Comparison of ENCODE assay signal across 37 cellular contexts in genomic region chr19:8097198-8097597, GRCh38. TPM values are rescaled to one million over a fixed set of nuclear protein-coding genes. Genes with fewer than 3 reads are reported as not detected.
"Had no signal": no experiment of that assay in that cellular context is flagged by ENCODE, and none has a peak within 500 bp of the region (broad histone marks: within the 10 kb centered on the region; RNA-seq: fewer than 3 reads in every experiment).

No MANE protein-coding gene starts in this region.

- H3K9me3 Mint-ChIP-seq: neural crest cell had no signal

- H2AFZ ChIP-seq: hepatocyte, parathyroid adenoma had no signal

- H3K4me1 Mint-ChIP-seq: endodermal cell; naive thymus-derived CD8-positive, alpha-beta T cell; neural crest cell; stimulated activated naive CD8-positive, alpha-beta T cell treated with anti-CD3 and anti-CD28 coated beads, Interleukin-15, amount 100 ng/mL, for 72 hours had no signal

- H3K27ac Mint-ChIP-seq: dendritic cell treated with granulocyte-macrophage colony-stimulating factor and Interleukin-4, amounts not matched to agents 40 ng/mL and 50 ng/mL, for 4 days; endodermal cell; naive thymus-derived CD8-positive, alpha-beta T cell had no signal

- H3K4me2 ChIP-seq: hepatocyte, smooth muscle cell had no signal

- H3K4me1 ChIP-seq: colonic mucosa, gastrocnemius medialis, heart left ventricle, left lung, parathyroid adenoma, prostate gland, right atrium auricular region, suprapubic skin, transverse colon, upper lobe of right lung, uterus had no signal

- H3K79me2 ChIP-seq: hepatocyte, parathyroid adenoma had no signal

- H3K36me3 ChIP-seq: colonic mucosa, gastrocnemius medialis, heart left ventricle, left lung, neutrophil, prostate gland, right atrium auricular region, suprapubic skin, transverse colon, upper lobe of right lung, uterus had no signal

- DNase-seq: colonic mucosa; effector CD8-positive, alpha-beta T cell; foreskin fibroblast; gastrocnemius medialis; heart left ventricle; left cardiac atrium; mammary epithelial cell; mesendoderm; midbrain; stimulated activated CD4-positive, alpha-beta T cell treated with anti-CD3 and anti-CD28 coated beads, Interleukin-12 subunit alpha, Interleukin-12 subunit beta, amount 100 ng/mL, for 4 hours; stimulated activated CD4-positive, alpha-beta T cell treated with anti-CD3 and anti-CD28 coated beads, Interleukin-1b, Interleukin-23, amount 100 ng/mL, for 48 hours; stimulated activated CD4-positive, alpha-beta T cell treated with anti-CD3 and anti-CD28 coated beads, Interleukin-4, amount 100 ng/mL, for 1 hour; stimulated activated CD8-positive, alpha-beta memory T cell treated with anti-CD3 and anti-CD28 coated beads, Interleukin-4, amount 100 ng/mL, for 48 hours; stimulated activated naive CD4-positive, alpha-beta T cell; stimulated activated naive CD8-positive, alpha-beta T cell treated with anti-CD3 and anti-CD28 coated beads, Interleukin-15, amount 100 ng/mL, for 72 hours; transverse colon; upper lobe of right lung; uterus had no signal

- H3K4me3 Mint-ChIP-seq: dendritic cell treated with granulocyte-macrophage colony-stimulating factor and Interleukin-4, amounts not matched to agents 40 ng/mL and 50 ng/mL, for 4 days; endodermal cell; naive thymus-derived CD8-positive, alpha-beta T cell; neural crest cell; stimulated activated naive CD8-positive, alpha-beta T cell treated with anti-CD3 and anti-CD28 coated beads, Interleukin-15, amount 100 ng/mL, for 72 hours had no signal

- H3K9me3 ChIP-seq: colonic mucosa, prostate gland had no signal

- H3K4me3 ChIP-seq: colonic mucosa, gastrocnemius medialis, heart left ventricle, hepatocyte, left lung, prostate gland, right atrium auricular region, smooth muscle cell, suprapubic skin, transverse colon, upper lobe of right lung, uterus had no signal

- H3K9ac ChIP-seq: parathyroid adenoma had no signal

- ATAC-seq: esophagus mucosa; gastrocnemius medialis; heart left ventricle; left cardiac atrium; naive thymus-derived CD8-positive, alpha-beta T cell; sciatic nerve; stimulated activated naive CD8-positive, alpha-beta T cell treated with anti-CD3 and anti-CD28 coated beads, Interleukin-15, amount 100 ng/mL, for 72 hours had no signal

- H3K27ac ChIP-seq: colonic mucosa, epithelial cell of prostate, gastrocnemius medialis, heart left ventricle, hepatocyte, left lung, neutrophil, parathyroid adenoma, prostate gland, right atrium auricular region, suprapubic skin, transverse colon, upper lobe of right lung, uterus had no signal

- H3K27me3 ChIP-seq: colonic mucosa, gastrocnemius medialis, heart left ventricle, hepatocyte, left lung, neutrophil, right atrium auricular region, suprapubic skin, transverse colon, upper lobe of right lung, uterus had no signal

RNA-seq across cellular contexts. Expression of gene CCL25, which starts 44.6 kb away (rescaled TPM):
- total RNA-seq: colonic mucosa; endodermal cell; esophagus mucosa; gastrocnemius medialis; glomerular endothelial cell; heart left ventricle; hepatocyte; kidney epithelial cell; left cardiac atrium; left lung; mammary epithelial cell; myocyte; naive thymus-derived CD8-positive, alpha-beta T cell; neural crest cell; osteoblast; prostate gland; right atrium auricular region; sciatic nerve; smooth muscle cell; suprapubic skin; transverse colon; upper lobe of right lung; uterus had no signal
- polyA plus RNA-seq: heart left ventricle, hepatocyte, mammary epithelial cell had no signal

RNA-seq across cellular contexts. Expression of gene FBN3, which starts 52.2 kb away (rescaled TPM):
- total RNA-seq: glomerular endothelial cell; left cardiac atrium; myocyte; naive thymus-derived CD8-positive, alpha-beta T cell; osteoblast; right atrium auricular region; smooth muscle cell; transverse colon had no signal
- polyA plus RNA-seq: heart left ventricle; mammary epithelial cell; naive thymus-derived CD8-positive, alpha-beta T cell; smooth muscle cell had no signal
